Comparison of ENCODE assay signal across 22 cellular contexts in the genomic region with DNA sequence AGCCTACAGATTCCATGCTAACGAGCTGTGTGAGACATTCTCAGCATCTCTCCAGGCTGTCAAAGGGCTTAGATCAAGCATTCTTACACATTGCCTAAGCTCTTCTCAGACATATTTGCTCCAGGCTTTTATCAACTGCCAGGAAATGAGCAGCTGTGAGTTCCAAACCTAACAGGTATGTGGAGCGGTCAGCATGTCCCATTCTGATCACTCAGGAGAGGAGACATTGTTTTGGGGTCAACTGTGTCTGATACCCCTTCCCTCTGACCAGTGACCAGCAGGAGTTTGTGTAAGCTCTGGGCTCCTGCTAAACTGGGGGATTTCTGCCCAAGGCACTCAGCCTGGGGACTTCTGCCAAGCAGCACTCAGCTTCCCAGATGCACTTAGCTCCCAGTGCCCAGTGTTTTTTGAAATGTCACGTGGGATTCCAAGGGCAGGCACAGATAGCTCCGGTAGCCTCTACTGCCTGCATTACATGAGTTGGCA.
A peak's percentile ranks its signal among the peaks of the same experiment; 100 is the strongest.
DNase-seq lines count a peak whose midpoint lies in the region; ATAC-seq and TF ChIP-seq lines count a peak whose summit lies in the region.
"Had no signal": no experiment of that assay in that cellular context is flagged by ENCODE, and none has a peak within 500 bp of the region (broad histone marks: within the 10 kb centered on the region; RNA-seq: fewer than 3 reads in every experiment).

No MANE protein-coding gene starts in this region.

- no peak overlapping the region for H3K4me3 ChIP-seq in SK-N-SH (ENCODE audit: low read depth in 2 of 2, low read length in 1 of 2)
- no peak overlapping the region for H3K4me3 ChIP-seq in heart right ventricle
- H3K4me3 ChIP-seq in CD8-positive, alpha-beta T cell (ENCODE audit: low read depth, low read length) = no peak overlapping the region
- H3K4me3 ChIP-seq: skin epidermis, tibial nerve had no signal

- CTCF ChIA-PET in SK-N-SH (lab: Yijun Ruan, JAX) = interaction anchor here (0.7 to 1.3 kb wide), 2 partner anchors 12 to 14 kb away, joined by 3 to 4 read pairs; no protein-coding TSS in a partner anchor
- CTCF ChIA-PET in CD8-positive, alpha-beta T cell (lab: Charles Lee) = interaction anchor here (1.1 kb wide), 1 partner anchor 10 kb away, joined by 3 read pairs; no protein-coding TSS in a partner anchor

- no peaks in the 10 kb centered on the region for H3K9me2 ChIP-seq in SK-N-SH

- H3K9me3 ChIP-seq in SK-N-SH = no peaks in the 10 kb centered on the region
- peaks cover 0 to 6% (median 0%) of the 10 kb centered on the region in 11 donors for H3K9me3 ChIP-seq in heart right ventricle
- H3K9me3 ChIP-seq in CD8-positive, alpha-beta T cell (ENCODE audit: low read length) = no peaks in the 10 kb centered on the region
- H3K9me3 ChIP-seq: neutrophil had no signal

- WGBS in SK-N-SH (ENCODE audit: low lambda C conversion rate) = 81% methylated on average over 2 of the region's 4 CpGs
- 27 to 44% methylated on average over 4 of the region's 4 CpGs for WGBS in heart right ventricle, 2 donors

- H3K4me1 ChIP-seq in SK-N-SH (ENCODE audit: control insufficient read depth in 1 of 2, insufficient read depth in 2 of 2, low read depth in 1 of 2, low read length in 1 of 2) = peaks cover 0 to 12% of the 10 kb centered on the region in 2 experiments; a peak in 2 of 4 replicates
- H3K4me1 ChIP-seq in heart right ventricle = peaks cover 0 to 15% (median 4%) of the 10 kb centered on the region in 9 donors
- no peaks in the 10 kb centered on the region for H3K4me1 ChIP-seq in CD8-positive, alpha-beta T cell (ENCODE audit: insufficient read depth, low read length)
- H3K4me1 ChIP-seq: tibial nerve had no signal

- H3K27me3 ChIP-seq in SK-N-SH (ENCODE audit: insufficient read depth) (no peaks in the 10 kb centered on the region; the same call in 1 of the 2 replicates), heart right ventricle (peaks cover 0 to 13% (median 0%) of the 10 kb centered on the region in 7 donors)
- H3K27me3 ChIP-seq in CD8-positive, alpha-beta T cell (ENCODE audit: insufficient read depth, low read length) = no peaks in the 10 kb centered on the region
- H3K27me3 ChIP-seq: neutrophil, tibial nerve had no signal

- intact Hi-C loops in heart right ventricle (cut with DNase I) = loop anchor here in 2 of 10 donors (5.0 kb wide), 2 partner anchors 111 to 371 kb away; a partner anchor contains a TSS
- intact Hi-C loops in CD8-positive, alpha-beta T cell (cut with DNase I, micrococcal nuclease) = no loop called here

- H3K79me2 ChIP-seq in SK-N-SH (ENCODE audit: insufficient read depth) = no peaks in the 10 kb centered on the region

- no peak overlapping the region for H3K9ac ChIP-seq in SK-N-SH

- peaks cover 4% of the 10 kb centered on the region for H3F3A ChIP-seq in SK-N-SH (replicated peaks; ENCODE audit: insufficient read depth)

- H3K4me1 Mint-ChIP-seq in CD8-positive, alpha-beta T cell (ENCODE audit: low read depth) = no peaks in the 10 kb centered on the region
- H3K4me1 Mint-ChIP-seq: activated naive CD8-positive, alpha-beta T cell treated with anti-CD3 and anti-CD28 coated beads for 36 hours; central memory CD8-positive, alpha-beta T cell; immature natural killer cell had no signal

- no peak overlapping the region for H2AFZ ChIP-seq in SK-N-SH (ENCODE audit: low read depth)

- H3K27ac ChIP-seq in SK-N-SH (ENCODE audit: low read depth in 2 of 2, low read length in 1 of 2) (peak overlapping the region in 1 of 2 experiments; percentile 67; a peak in 2 of 4 replicates), heart right ventricle (peak overlapping the region in 8 of 10 donors; percentile 53 to 79 (median 63))
- no peak overlapping the region for H3K27ac ChIP-seq in CD8-positive, alpha-beta T cell (ENCODE audit: low read depth, low read length)
- H3K27ac ChIP-seq: neutrophil, RWPE1, skin epidermis, tibial nerve, VCaP had no signal

- H3K9me3 Mint-ChIP-seq in CD8-positive, alpha-beta T cell = no peaks in the 10 kb centered on the region
- H3K9me3 Mint-ChIP-seq: activated CD8-positive, alpha-beta T cell treated with anti-CD3 and anti-CD28 coated beads for 36 hours; activated naive CD8-positive, alpha-beta T cell treated with anti-CD3 and anti-CD28 coated beads for 36 hours; activated T-cell treated with anti-CD3 and anti-CD28 coated beads, Interleukin-2, amount 50 U/mL, for 72 hours; central memory CD8-positive, alpha-beta T cell had no signal

- no peak overlapping the region for H3K4me3 Mint-ChIP-seq in CD8-positive, alpha-beta T cell
- H3K4me3 Mint-ChIP-seq: activated CD8-positive, alpha-beta T cell treated with anti-CD3 and anti-CD28 coated beads for 36 hours; activated naive CD8-positive, alpha-beta T cell treated with anti-CD3 and anti-CD28 coated beads for 36 hours; activated T-cell treated with anti-CD3 and anti-CD28 coated beads, Interleukin-2, amount 50 U/mL, for 72 hours; central memory CD8-positive, alpha-beta T cell; immature natural killer cell had no signal

- H3K4me2 ChIP-seq in SK-N-SH = no peak overlapping the region

- POLR2A ChIA-PET in SK-N-SH (lab: Yijun Ruan, JAX) = interaction anchor here (0.5 kb wide), 1 partner anchor 28 kb away, joined by 3 read pairs; no protein-coding TSS in a partner anchor
- POLR2A ChIA-PET in CD8-positive, alpha-beta T cell (lab: Charles Lee) = no interaction called here

- TF ChIP-seq CTCF in SK-N-SH (IDR thresholded peaks at IDR 0.05) (no peak), heart right ventricle (IDR thresholded peaks at IDR 0.05) (no peak)
- no peak for TF ChIP-seq CTCF in CD8-positive, alpha-beta T cell (IDR thresholded peaks at IDR 0.05)

- H3K36me3 ChIP-seq in SK-N-SH (replicated peaks in 1 of 2; ENCODE audit: control insufficient read depth in 1 of 2, insufficient read depth in 2 of 2, low read length in 1 of 2) (no peaks in the 10 kb centered on the region), heart right ventricle (no peaks in the 10 kb centered on the region)
- H3K36me3 ChIP-seq in CD8-positive, alpha-beta T cell (ENCODE audit: insufficient read depth, low read length) = no peaks in the 10 kb centered on the region
- H3K36me3 ChIP-seq: neutrophil, tibial nerve had no signal

- H3K27ac Mint-ChIP-seq in CD8-positive, alpha-beta T cell = no peak overlapping the region
- H3K27ac Mint-ChIP-seq: activated CD8-positive, alpha-beta T cell treated with anti-CD3 and anti-CD28 coated beads for 36 hours; activated naive CD8-positive, alpha-beta T cell treated with anti-CD3 and anti-CD28 coated beads for 36 hours; activated T-cell treated with anti-CD3 and anti-CD28 coated beads, Interleukin-2, amount 50 U/mL, for 72 hours; immature natural killer cell had no signal

- no peak; the same call in 2 of the 3 replicates for ATAC-seq in SK-N-SH treated with all-trans-retinoic acid at 6 μM for 48 hours
- peak; percentile 84 to 99 (median 97) for ATAC-seq in heart right ventricle
- ATAC-seq in HG03135 (IDR thresholded peaks at IDR 0.05; ENCODE audit: unreplicated experiment) = no peak
- no peak for ATAC-seq in GM21367 (IDR thresholded peaks at IDR 0.05; ENCODE audit: unreplicated experiment)
- ATAC-seq in CD8-positive, alpha-beta T cell = no peak
- no peak for ATAC-seq in HG02678 (IDR thresholded peaks at IDR 0.05; ENCODE audit: unreplicated experiment)
- ATAC-seq: activated CD8-positive, alpha-beta T cell treated with anti-CD3 and anti-CD28 coated beads for 36 hours; activated T-cell treated with anti-CD3 and anti-CD28 coated beads, Interleukin-2, amount 50 U/mL, for 72 hours had no signal

- TF ChIP-seq EP300 in SK-N-SH (IDR thresholded peaks at IDR 0.05; ENCODE audit: borderline replicate concordance in 1 of 2, low read depth in 1 of 2, low read length in 1 of 2) = no peak

- DNase-seq in SK-N-SH = peak; percentile 30
- DNase-seq in heart right ventricle = peak; percentile 17 to 67
- DNase-seq in nucleus accumbens (lab: John Stamatoyannopoulos, UW) = peak in 32 of 56 donors; percentile 2 to 71 (median 24)
- no peak for DNase-seq in CD8-positive, alpha-beta T cell
- DNase-seq: activated CD8-positive, alpha-beta T cell treated with anti-CD3 and anti-CD28 coated beads for 36 hours; activated naive CD8-positive, alpha-beta T cell treated with anti-CD3 and anti-CD28 coated beads for 36 hours; activated T-cell treated with anti-CD3 and anti-CD28 coated beads, Interleukin-2, amount 50 U/mL, for 72 hours; foreskin melanocyte; immature natural killer cell; NCI-H1048; NK-92 treated with Interleukin-12 subunit alpha and Interleukin-12 subunit beta, amount 100 ng/mL, for 24 hours; stimulated activated CD4-positive, alpha-beta T cell treated with anti-CD3 and anti-CD28 coated beads, Interleukin-4, amount 100 ng/mL, for 24 hours had no signal

- no peak for TF ChIP-seq RAD21 in SK-N-SH (IDR thresholded peaks at IDR 0.05; ENCODE audit: low read length)

- no peaks in the 10 kb centered on the region for H3K36me3 Mint-ChIP-seq in CD8-positive, alpha-beta T cell
- H3K36me3 Mint-ChIP-seq: activated naive CD8-positive, alpha-beta T cell treated with anti-CD3 and anti-CD28 coated beads for 36 hours had no signal

- H3K27me3 Mint-ChIP-seq in CD8-positive, alpha-beta T cell (ENCODE audit: low read depth) = peaks cover 28% of the 10 kb centered on the region

- H4K20me1 ChIP-seq in SK-N-SH (ENCODE audit: insufficient read depth) = no peaks in the 10 kb centered on the region

TF ChIP-seq in SK-N-SH, 30 proteins besides CTCF, POLR2A, EP300 and RAD21:
- TF ChIP-seq POLR2AphosphoS5 (IDR thresholded peaks at IDR 0.05; ENCODE audit: low read depth, low read length) = no peak
- no peak for TF ChIP-seq SMC3 (IDR thresholded peaks at IDR 0.05; ENCODE audit: low read depth, low read length)

TF ChIP-seq in SK-N-SH treated with all-trans-retinoic acid at 6 μM for 48 hours, 23 proteins besides CTCF, POLR2A, EP300 and RAD21 (continues in another document):
- no peak for TF ChIP-seq ZC3H10 (CRISPR knock-in tag; IDR thresholded peaks at IDR 0.05)
- no peak for TF ChIP-seq SNAI2 (CRISPR knock-in tag; IDR thresholded peaks at IDR 0.05)

Comparison
In these comparisons a context has a peak if more than half of its experiments do, and no peak if none do; other contexts are left out.
1. DNase-seq: peak in SK-N-SH (single experiment), heart right ventricle (2 of 2) and nucleus accumbens (32 of 56); none in CD8-positive, alpha-beta T cell (0 of 7).
2. ATAC-seq: peak in heart right ventricle (8 of 8); none in SK-N-SH treated with all-trans-retinoic acid at 6 μM for 48 hours (single experiment), HG03135 (single experiment), GM21367 (single experiment), CD8-positive, alpha-beta T cell (single experiment) and HG02678 (single experiment).